Comparison of ENCODE assay signal across 18 cellular contexts in the genomic region with DNA sequence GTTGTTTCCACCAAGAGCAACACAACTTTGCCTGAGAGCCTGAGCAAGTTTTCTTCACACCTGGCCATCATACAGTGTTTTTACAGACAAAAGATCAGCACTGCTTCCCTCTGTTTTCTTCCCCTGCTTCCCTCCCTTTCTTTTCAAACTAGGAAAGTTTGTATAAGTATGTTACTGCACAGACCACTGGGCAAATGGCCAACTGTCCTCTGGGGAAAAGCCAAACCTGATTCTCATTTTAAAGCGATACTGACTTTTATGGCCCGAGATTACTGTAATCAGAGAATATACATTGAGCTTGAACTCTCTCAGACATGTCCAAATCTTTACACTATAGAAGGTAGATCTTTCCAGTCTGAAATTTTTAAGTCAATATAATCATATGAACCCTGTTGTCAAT.
DNase-seq lines count a peak whose midpoint lies in the region; ATAC-seq, FAIRE-seq and TF ChIP-seq lines count a peak whose summit lies in the region.
"Had no signal": no experiment of that assay in that cellular context is flagged by ENCODE, and none has a peak within 500 bp of the region (broad histone marks: within the 10 kb centered on the region; RNA-seq: fewer than 3 reads in every experiment).

No MANE protein-coding gene starts in this region.

- H3K9me1 ChIP-seq in keratinocyte (ENCODE audit: control insufficient read depth, extremely low read depth, insufficient read depth, low read length), result no peaks in the 10 kb centered on the region

- no peaks in the 10 kb centered on the region for H4K20me1 ChIP-seq in keratinocyte (ENCODE audit: control insufficient read depth, extremely low read depth, insufficient read depth, low read length)

- TF ChIP-seq CTCF in brain (conservative IDR thresholded peaks at IDR 0.05) (no peak), keratinocyte (optimal IDR thresholded peaks at IDR 0.05 in 1 of 3, IDR thresholded peaks at IDR 0.05 in 1 of 3, conservative IDR thresholded peaks at IDR 0.05 in 1 of 3; ENCODE audit: extremely low read depth in 1 of 3, insufficient read depth in 2 of 3, low read length in 3 of 3) (no peak)

- DNase-seq in right cardiac atrium (peak in 2 of 3 donors; percentile 16 to 37), left ventricle myocardium superior (no peak), keratinocyte (ENCODE audit: low read depth, low spot score) (no peak), GM12892 (ENCODE audit: insufficient read length) (no peak), NCI-H2196 (lab: John Stamatoyannopoulos, UW; ENCODE audit: unreplicated experiment) (no peak)
- DNase-seq: CD8-positive, alpha-beta T cell; GF-D8; GM23248; NCI-H1105; NCI-H187; NCI-H82; Peyer's patch; SIG-M5 had no signal

- peak; percentile 67 for FAIRE-seq in keratinocyte (lab: Jason Lieb, UNC)
- FAIRE-seq in GM12892 (lab: Jason Lieb, UNC), result no peak
- FAIRE-seq: D721Med, K562 had no signal

- ATAC-seq in right cardiac atrium, result no peak
- no peak for ATAC-seq in left ventricle myocardium superior
- no peak for ATAC-seq in activated CD4-positive, CD25-positive, alpha-beta regulatory T cell treated with anti-CD3 and anti-CD28 coated beads, Interleukin-2, amount 50 U/mL, for 24 hours
- no peak for ATAC-seq in GM19035 (IDR thresholded peaks at IDR 0.05; ENCODE audit: unreplicated experiment)
- ATAC-seq: CD8-positive, alpha-beta T cell; K562 had no signal

- dilution Hi-C loops in keratinocyte (cut with MboI; ENCODE audit: extremely low pct_ligation_motif_present, low sequenced_read_pairs), result no loop called here

- H3K9ac ChIP-seq in keratinocyte (ENCODE audit: control insufficient read depth, extremely low read depth, insufficient read depth, low read length), result no peak overlapping the region
- H3K9ac ChIP-seq: GM23248 had no signal

- H3K27ac ChIP-seq in right cardiac atrium (ENCODE audit: low read length), result no peak overlapping the region
- no peak overlapping the region for H3K27ac ChIP-seq in keratinocyte (ENCODE audit: control insufficient read depth, insufficient read depth, low read length)
- H3K27ac ChIP-seq: GM23248 had no signal

- peak overlapping the region in 3 of 5 experiments; percentile 5 to 50 (median 24) for H3K27ac Mint-ChIP-seq in brain
- H3K27ac Mint-ChIP-seq: CD8-positive, alpha-beta T cell had no signal

- H2AFZ ChIP-seq in keratinocyte (ENCODE audit: control insufficient read depth, low read length), result no peak overlapping the region
- H2AFZ ChIP-seq: GM23248 had no signal

- no peak overlapping the region for H3K4me3 Mint-ChIP-seq in brain
- H3K4me3 Mint-ChIP-seq: CD8-positive, alpha-beta T cell had no signal

- H3K36me3 ChIP-seq in keratinocyte (ENCODE audit: control insufficient read depth in 2 of 2, extremely low read depth in 1 of 2, insufficient read depth in 2 of 2, low read length in 2 of 2), result no peaks in the 10 kb centered on the region
- H3K36me3 ChIP-seq: Peyer's patch had no signal

- intact Hi-C loops in right cardiac atrium (cut with DNase I), result no loop called here
- intact Hi-C loops in left ventricle myocardium superior (cut with micrococcal nuclease), result no loop called here

- H3K36me3 Mint-ChIP-seq in brain, result no peaks in the 10 kb centered on the region
- H3K36me3 Mint-ChIP-seq: CD8-positive, alpha-beta T cell had no signal

- H3K79me2 ChIP-seq in keratinocyte (ENCODE audit: control insufficient read depth, insufficient read depth, low read length), result no peaks in the 10 kb centered on the region

- H3K9me3 Mint-ChIP-seq in brain, result no peaks in the 10 kb centered on the region

- no peak overlapping the region for H3K4me2 ChIP-seq in keratinocyte (ENCODE audit: control insufficient read depth, extremely low read depth, insufficient read depth, low read depth, low read length)

- peaks cover 38% of the 10 kb centered on the region for H3K4me1 Mint-ChIP-seq in brain

- WGBS in right cardiac atrium, result 26% methylated on average over 2 of the region's 2 CpGs

- TF ChIP-seq POLR2A in GM12892 (IDR thresholded peaks at IDR 0.05; ENCODE audit: low read depth, low read length), result no peak

- peaks cover 3% of the 10 kb centered on the region for H3K4me1 ChIP-seq in right cardiac atrium (ENCODE audit: control insufficient read depth, insufficient read depth, low read length)
- peaks cover 25% of the 10 kb centered on the region for H3K4me1 ChIP-seq in keratinocyte (ENCODE audit: control insufficient read depth, extremely low read depth, insufficient read depth, low read length)
- H3K4me1 ChIP-seq: Peyer's patch had no signal

- H3K9me3 ChIP-seq in right cardiac atrium (ENCODE audit: control insufficient read depth, low read length), result no peaks in the 10 kb centered on the region
- no peaks in the 10 kb centered on the region for H3K9me3 ChIP-seq in keratinocyte (ENCODE audit: control insufficient read depth, low read depth, low read length)
- H3K9me3 ChIP-seq: Peyer's patch had no signal

- no peak overlapping the region for H3K4me3 ChIP-seq in right cardiac atrium (ENCODE audit: low read length)
- no peak overlapping the region for H3K4me3 ChIP-seq in keratinocyte (ENCODE audit: control insufficient read depth in 2 of 3, extremely low read depth in 1 of 3, insufficient read depth in 2 of 3, low read depth in 1 of 3, low read length in 3 of 3)
- H3K4me3 ChIP-seq: GM23248, K562, Peyer's patch had no signal

- H3K27me3 Mint-ChIP-seq in brain, result no peaks in the 10 kb centered on the region

- H3K27me3 ChIP-seq in right cardiac atrium (ENCODE audit: control insufficient read depth, insufficient read depth) (no peaks in the 10 kb centered on the region), keratinocyte (ENCODE audit: control insufficient read depth, extremely low read depth, insufficient read depth, low read length) (no peaks in the 10 kb centered on the region)
- H3K27me3 ChIP-seq: Peyer's patch had no signal

Comparison
In these comparisons a context has a peak if more than half of its experiments do, and no peak if none do; other contexts are left out.
1. DNase-seq: peak in right cardiac atrium (2 of 3); none in left ventricle myocardium superior (single experiment), keratinocyte (single experiment), GM12892 (single experiment) and NCI-H2196 (single experiment).